9 cellular contexts compared by ENCODE assay signal in genomic region chr12:7755673-7756072, GRCh38. TPM values are rescaled to one million over a fixed set of nuclear protein-coding genes. Genes with fewer than 3 reads are reported as not detected.
DNase-seq lines count a peak whose midpoint lies in the region; ATAC-seq, FAIRE-seq and TF ChIP-seq lines count a peak whose summit lies in the region.
"Not testable (repeated sequence)": the region's sequence is repeated elsewhere in the genome, so short reads cannot be mapped to it uniquely, and the experiment has no call there.
"Had no signal": no experiment of that assay in that cellular context is flagged by ENCODE, and none has a peak within 500 bp of the region (broad histone marks: within the 10 kb centered on the region; RNA-seq: fewer than 3 reads in every experiment).

No MANE protein-coding gene starts in this region.

- not testable (repeated sequence) for H4K20me1 ChIP-seq in HepG2 (ENCODE audit: insufficient read depth, low read length)

- peak overlapping the region; percentile 7; the same call in 1 of the 2 replicates for H3K4me2 ChIP-seq in HepG2 (ENCODE audit: low read depth, low read length)

- H3K36me3 Mint-ChIP-seq in WTC11; activated CD8-positive, alpha-beta T cell treated with anti-CD3 and anti-CD28 coated beads for 36 hours (ENCODE audit: low read depth); activated naive CD8-positive, alpha-beta T cell treated with anti-CD3 and anti-CD28 coated beads for 36 hours: not testable (repeated sequence)

- POLR2A ChIA-PET in WTC11 (lab: Charles Lee); activated CD8-positive, alpha-beta T cell treated with anti-CD3 and anti-CD28 coated beads for 36 hours (lab: Charles Lee); HepG2 (lab: Yijun Ruan, JAX): not testable (repeated sequence)

- not testable (repeated sequence) for H3K4me3 ChIP-seq in HepG2 (replicated peaks in 1 of 3; ENCODE audit: insufficient read depth in 1 of 3, low read depth in 2 of 3, low read length in 3 of 3)

- not testable (repeated sequence) for H3K27me3 ChIP-seq in HepG2 (ENCODE audit: control insufficient read depth in 1 of 2, insufficient read depth in 2 of 2, low read length in 2 of 2)

- BruUV-seq in HepG2 (replicated peaks; lab: Mats Ljungman, UMichigan), result not testable (repeated sequence)

- not testable (repeated sequence) for H3K9me3 ChIP-seq in HepG2 (ENCODE audit: low read length)

- H3K4me3 Mint-ChIP-seq in WTC11; activated CD8-positive, alpha-beta T cell treated with anti-CD3 and anti-CD28 coated beads for 36 hours; activated naive CD8-positive, alpha-beta T cell treated with anti-CD3 and anti-CD28 coated beads for 36 hours: not testable (repeated sequence)

- H2AFZ ChIP-seq in HepG2 (ENCODE audit: low read length), result not testable (repeated sequence)

- H3K4me1 ChIP-seq in HepG2 (ENCODE audit: insufficient read depth, low read length), result not testable (repeated sequence)

- not testable (repeated sequence) for H3K9ac ChIP-seq in HepG2 (ENCODE audit: insufficient read depth, low read depth, low read length)

- 0 out of 2 replicates have a peak overlapping the region, but pooled peaks have one; percentile 45 for H3K27ac Mint-ChIP-seq in WTC11
- not testable (repeated sequence) for H3K27ac Mint-ChIP-seq in activated CD8-positive, alpha-beta T cell treated with anti-CD3 and anti-CD28 coated beads for 36 hours; activated naive CD8-positive, alpha-beta T cell treated with anti-CD3 and anti-CD28 coated beads for 36 hours

- not testable (repeated sequence) for H3K27me3 Mint-ChIP-seq in WTC11 (ENCODE audit: low read depth); activated CD8-positive, alpha-beta T cell treated with anti-CD3 and anti-CD28 coated beads for 36 hours; activated naive CD8-positive, alpha-beta T cell treated with anti-CD3 and anti-CD28 coated beads for 36 hours

- intact Hi-C loops in activated CD8-positive, alpha-beta T cell treated with anti-CD3 and anti-CD28 coated beads for 36 hours (cut with micrococcal nuclease); HepG2 (cut with micrococcal nuclease; ENCODE audit: unreplicated experiment): not testable (repeated sequence)

- WGBS in HepG2 (ENCODE audit: low lambda C conversion rate), result 57% methylated on average over 10 of the region's 10 CpGs

- not testable (repeated sequence) for TF ChIP-seq EP300 in HepG2 (IDR thresholded peaks at IDR 0.05; ENCODE audit: low read depth in 2 of 2, low read length in 2 of 2); HepG2 (CRISPR knock-in tag; IDR thresholded peaks at IDR 0.05; ENCODE audit: borderline replicate concordance)

- H3K27ac ChIP-seq in HepG2 (ENCODE audit: extremely low read length, insufficient read depth, low read length), result not testable (repeated sequence)

- CTCF ChIA-PET in WTC11 (lab: Charles Lee); activated CD8-positive, alpha-beta T cell treated with anti-CD3 and anti-CD28 coated beads for 36 hours (lab: Charles Lee); HepG2 (lab: Yijun Ruan, JAX; ENCODE audit: low intra/inter-chr PET ratio, low total read pairs): not testable (repeated sequence)

- FAIRE-seq in GM12891 (lab: Jason Lieb, UNC), result peak; percentile 41
- FAIRE-seq in HepG2 (lab: Jason Lieb, UNC), result not testable (repeated sequence)

- in situ Hi-C loops in HepG2 (cut with HindIII; ENCODE audit: extremely low pct_ligation_motif_present, low pct_unique_long_range_greater_than_20kb), result not testable (repeated sequence)

- ATAC-seq in WTC11; activated CD8-positive, alpha-beta T cell treated with anti-CD3 and anti-CD28 coated beads for 36 hours; HepG2: not testable (repeated sequence)

- TF ChIP-seq RAD21 in HepG2 (CRISPR knock-in tag; IDR thresholded peaks at IDR 0.05), result not testable (repeated sequence)

- H3K36me3 ChIP-seq in HepG2 (replicated peaks in 1 of 2; ENCODE audit: control insufficient read depth in 1 of 2, insufficient read depth in 2 of 2, low read length in 2 of 2), result not testable (repeated sequence)

- H3K79me2 ChIP-seq in HepG2 (ENCODE audit: insufficient read depth, low read length), result not testable (repeated sequence)

- not testable (repeated sequence) for TF ChIP-seq CTCF in WTC11 (IDR thresholded peaks at IDR 0.05); activated CD8-positive, alpha-beta T cell treated with anti-CD3 and anti-CD28 coated beads for 36 hours (IDR thresholded peaks at IDR 0.05); HepG2 (CRISPR knock-in tag; IDR thresholded peaks at IDR 0.05)

- H3K9me3 Mint-ChIP-seq in WTC11; activated CD8-positive, alpha-beta T cell treated with anti-CD3 and anti-CD28 coated beads for 36 hours; activated naive CD8-positive, alpha-beta T cell treated with anti-CD3 and anti-CD28 coated beads for 36 hours: not testable (repeated sequence)

- not testable (repeated sequence) for TF ChIP-seq POLR2A in GM12891 (IDR thresholded peaks at IDR 0.05; ENCODE audit: low read depth, low read length); HepG2 (IDR thresholded peaks at IDR 0.05; ENCODE audit: insufficient read depth in 1 of 2, low read depth in 2 of 2, low read length in 2 of 2)

- peaks cover 32% of the 10 kb centered on the region for H3K4me1 Mint-ChIP-seq in WTC11
- H3K4me1 Mint-ChIP-seq in activated CD8-positive, alpha-beta T cell treated with anti-CD3 and anti-CD28 coated beads for 36 hours (ENCODE audit: low read depth); activated naive CD8-positive, alpha-beta T cell treated with anti-CD3 and anti-CD28 coated beads for 36 hours: not testable (repeated sequence)

- not testable (repeated sequence) for DNase-seq in GM12891 (ENCODE audit: insufficient read length, low spot score); WTC11 (ENCODE audit: low spot score); HepG2 (ENCODE audit: low spot score)
- DNase-seq in activated CD8-positive, alpha-beta T cell treated with anti-CD3 and anti-CD28 coated beads for 36 hours, result peak; percentile 10
- DNase-seq in activated naive CD8-positive, alpha-beta T cell treated with anti-CD3 and anti-CD28 coated beads for 36 hours, result peak; percentile 15

RNA-seq across cellular contexts. Expression of gene CLEC4C, which starts 8.5 kb away (rescaled TPM):
- polyA plus RNA-seq in GM12891 (2012; ENCODE audit: low read depth, missing spikeins), result 0.37 TPM
- total RNA-seq in WTC11 (2021) (0.50 TPM in 1 of 3 replicates, not detected in the others), HepG2 (2016; rRNA removed; fragmentation: Illumina TruSeq; extraction: Trizol) (not detected in 2 replicates)
- not detected for total RNA-seq in activated CD8-positive, alpha-beta T cell treated with anti-CD3 and anti-CD28 coated beads for 36 hours
- not detected for total RNA-seq in activated naive CD8-positive, alpha-beta T cell treated with anti-CD3 and anti-CD28 coated beads for 36 hours
- not detected in 2 replicates for total RNA-seq in HepG2 (2016; cell fraction: cytosol; rRNA removed; fragmentation: Illumina TruSeq; extraction: Trizol; ENCODE audit: low read depth)
- total RNA-seq in HepG2 (2016; cell fraction: insoluble cytoplasmic fraction; rRNA removed; fragmentation: Illumina TruSeq; extraction: Trizol), result not detected in 2 replicates
- not detected in 2 replicates for total RNA-seq in HepG2 (2016; cell fraction: membrane; rRNA removed; fragmentation: Illumina TruSeq; extraction: Trizol)
- total RNA-seq in HepG2 (2016; cell fraction: nucleus; rRNA removed; fragmentation: Illumina TruSeq; extraction: Trizol), result not detected in 2 replicates
- polyA plus RNA-seq in HepG2 (2011; rRNA removed), result not detected in 2 replicates
- not detected in 2 replicates for polyA plus RNA-seq in HepG2 (2011; cell fraction: cytosol; rRNA removed)
- polyA plus RNA-seq in HepG2 (2011; cell fraction: nucleus; rRNA removed), result not detected in 2 replicates
- not detected in 2 replicates for polyA plus RNA-seq in HepG2 (2012)
- not detected in 2 replicates for polyA plus RNA-seq in HepG2 (2016; cell fraction: cytosol; fragmentation: Illumina TruSeq; extraction: Trizol; ENCODE audit: low read depth)
- not detected in 2 replicates for polyA plus RNA-seq in HepG2 (2016; cell fraction: insoluble cytoplasmic fraction; fragmentation: Illumina TruSeq; extraction: Trizol; ENCODE audit: low read depth)
- not detected in 2 replicates for polyA plus RNA-seq in HepG2 (2016; cell fraction: membrane; fragmentation: Illumina TruSeq; extraction: Trizol; ENCODE audit: low read depth)
- polyA plus RNA-seq in HepG2 (2016; cell fraction: nucleus; fragmentation: Illumina TruSeq; extraction: Trizol; ENCODE audit: insufficient read depth, low read depth), result not detected in 2 replicates
- polyA minus RNA-seq in HepG2 (2011; rRNA and poly(A)+ RNA removed; ENCODE audit: low replicate concordance), result not detected in 2 replicates
- not detected in 2 replicates for polyA minus RNA-seq in HepG2 (2011; cell fraction: cytosol; rRNA and poly(A)+ RNA removed)
- polyA minus RNA-seq in HepG2 (2011; cell fraction: nucleus; rRNA and poly(A)+ RNA removed), result not detected in 2 replicates
- total RNA-seq: Daoy, HT-29, Right ventricle myocardium superior, SK-MEL-5 had no signal

RNA-seq across cellular contexts. Expression of gene NANOGNB, which starts 9.3 kb away (rescaled TPM):
- not detected for polyA plus RNA-seq in GM12891 (2012; ENCODE audit: low read depth, missing spikeins)
- not detected in 3 replicates for total RNA-seq in WTC11 (2021)
- total RNA-seq in activated CD8-positive, alpha-beta T cell treated with anti-CD3 and anti-CD28 coated beads for 36 hours, result not detected
- total RNA-seq in activated naive CD8-positive, alpha-beta T cell treated with anti-CD3 and anti-CD28 coated beads for 36 hours, result not detected
- total RNA-seq in HepG2 (2016; rRNA removed; fragmentation: Illumina TruSeq; extraction: Trizol), result not detected in 2 replicates
- total RNA-seq in HepG2 (2016; cell fraction: cytosol; rRNA removed; fragmentation: Illumina TruSeq; extraction: Trizol; ENCODE audit: low read depth), result not detected in 2 replicates
- total RNA-seq in HepG2 (2016; cell fraction: insoluble cytoplasmic fraction; rRNA removed; fragmentation: Illumina TruSeq; extraction: Trizol), result not detected in 2 replicates
- not detected in 2 replicates for total RNA-seq in HepG2 (2016; cell fraction: membrane; rRNA removed; fragmentation: Illumina TruSeq; extraction: Trizol)
- not detected in 2 replicates for total RNA-seq in HepG2 (2016; cell fraction: nucleus; rRNA removed; fragmentation: Illumina TruSeq; extraction: Trizol)
- not detected in 2 replicates for polyA plus RNA-seq in HepG2 (2011; rRNA removed)
- not detected in 2 replicates for polyA plus RNA-seq in HepG2 (2011; cell fraction: cytosol; rRNA removed)
- not detected in 2 replicates for polyA plus RNA-seq in HepG2 (2011; cell fraction: nucleus; rRNA removed)
- polyA plus RNA-seq in HepG2 (2012), result not detected in 2 replicates
- polyA plus RNA-seq in HepG2 (2016; cell fraction: cytosol; fragmentation: Illumina TruSeq; extraction: Trizol; ENCODE audit: low read depth), result not detected in 2 replicates
- not detected in 2 replicates for polyA plus RNA-seq in HepG2 (2016; cell fraction: insoluble cytoplasmic fraction; fragmentation: Illumina TruSeq; extraction: Trizol; ENCODE audit: low read depth)
- polyA plus RNA-seq in HepG2 (2016; cell fraction: membrane; fragmentation: Illumina TruSeq; extraction: Trizol; ENCODE audit: low read depth), result not detected in 2 replicates
- polyA plus RNA-seq in HepG2 (2016; cell fraction: nucleus; fragmentation: Illumina TruSeq; extraction: Trizol; ENCODE audit: insufficient read depth, low read depth), result not detected in 2 replicates
- not detected in 2 replicates for polyA minus RNA-seq in HepG2 (2011; rRNA and poly(A)+ RNA removed; ENCODE audit: low replicate concordance)
- not detected in 2 replicates for polyA minus RNA-seq in HepG2 (2011; cell fraction: cytosol; rRNA and poly(A)+ RNA removed)
- polyA minus RNA-seq in HepG2 (2011; cell fraction: nucleus; rRNA and poly(A)+ RNA removed), result not detected in 2 replicates
- total RNA-seq: Daoy, HT-29, Right ventricle myocardium superior, SK-MEL-5 had no signal

RNA-seq across cellular contexts. Expression of gene NANOG, which starts 33.5 kb away (rescaled TPM):
- polyA plus RNA-seq in GM12891 (2012; ENCODE audit: low read depth, missing spikeins), result 0.01 TPM
- 330 to 387 TPM (median 352 TPM) in 3 replicates for total RNA-seq in WTC11 (2021)
- not detected for total RNA-seq in activated CD8-positive, alpha-beta T cell treated with anti-CD3 and anti-CD28 coated beads for 36 hours
- not detected for total RNA-seq in activated naive CD8-positive, alpha-beta T cell treated with anti-CD3 and anti-CD28 coated beads for 36 hours
- 0.24 TPM in 1 of 2 replicates, not detected in the other for total RNA-seq in HepG2 (2016; rRNA removed; fragmentation: Illumina TruSeq; extraction: Trizol)
- not detected in 2 replicates for total RNA-seq in HepG2 (2016; cell fraction: cytosol; rRNA removed; fragmentation: Illumina TruSeq; extraction: Trizol; ENCODE audit: low read depth)
- total RNA-seq in HepG2 (2016; cell fraction: insoluble cytoplasmic fraction; rRNA removed; fragmentation: Illumina TruSeq; extraction: Trizol), result 0.26 TPM in 1 of 2 replicates, not detected in the other
- 0.03 TPM in 1 of 2 replicates, not detected in the other for total RNA-seq in HepG2 (2016; cell fraction: membrane; rRNA removed; fragmentation: Illumina TruSeq; extraction: Trizol)
- not detected in 2 replicates for total RNA-seq in HepG2 (2016; cell fraction: nucleus; rRNA removed; fragmentation: Illumina TruSeq; extraction: Trizol)
- 0.04 and 0.30 TPM in 2 replicates for polyA plus RNA-seq in HepG2 (2011; rRNA removed)
- 0.05 and 0.15 TPM in 2 replicates for polyA plus RNA-seq in HepG2 (2011; cell fraction: cytosol; rRNA removed)
- 0.13 and 0.14 TPM in 2 replicates for polyA plus RNA-seq in HepG2 (2011; cell fraction: nucleus; rRNA removed)
- 0.28 TPM in 1 of 2 replicates, not detected in the other for polyA plus RNA-seq in HepG2 (2012)
- polyA plus RNA-seq in HepG2 (2016; cell fraction: cytosol; fragmentation: Illumina TruSeq; extraction: Trizol; ENCODE audit: low read depth), result not detected in 2 replicates
- polyA plus RNA-seq in HepG2 (2016; cell fraction: insoluble cytoplasmic fraction; fragmentation: Illumina TruSeq; extraction: Trizol; ENCODE audit: low read depth), result not detected in 2 replicates
- polyA plus RNA-seq in HepG2 (2016; cell fraction: membrane; fragmentation: Illumina TruSeq; extraction: Trizol; ENCODE audit: low read depth), result not detected in 2 replicates
- polyA plus RNA-seq in HepG2 (2016; cell fraction: nucleus; fragmentation: Illumina TruSeq; extraction: Trizol; ENCODE audit: insufficient read depth, low read depth), result not detected in 2 replicates
- 0.10 TPM in 1 of 2 replicates, not detected in the other for polyA minus RNA-seq in HepG2 (2011; rRNA and poly(A)+ RNA removed; ENCODE audit: low replicate concordance)
- not detected in 2 replicates for polyA minus RNA-seq in HepG2 (2011; cell fraction: cytosol; rRNA and poly(A)+ RNA removed)
- polyA minus RNA-seq in HepG2 (2011; cell fraction: nucleus; rRNA and poly(A)+ RNA removed), result 0.75 and 1.2 TPM in 2 replicates
- total RNA-seq: Daoy, HT-29, Right ventricle myocardium superior, SK-MEL-5 had no signal

RNA-seq across cellular contexts. Expression of gene DPPA3, which starts 44.4 kb away (rescaled TPM):
- polyA plus RNA-seq in GM12891 (2012; ENCODE audit: low read depth, missing spikeins), result not detected
- 3.3 to 6.8 TPM (median 3.9 TPM) in 3 replicates for total RNA-seq in WTC11 (2021)
- not detected for total RNA-seq in activated CD8-positive, alpha-beta T cell treated with anti-CD3 and anti-CD28 coated beads for 36 hours
- not detected for total RNA-seq in activated naive CD8-positive, alpha-beta T cell treated with anti-CD3 and anti-CD28 coated beads for 36 hours
- not detected in 2 replicates for total RNA-seq in HepG2 (2016; rRNA removed; fragmentation: Illumina TruSeq; extraction: Trizol)
- total RNA-seq in HepG2 (2016; cell fraction: cytosol; rRNA removed; fragmentation: Illumina TruSeq; extraction: Trizol; ENCODE audit: low read depth), result not detected in 2 replicates
- not detected in 2 replicates for total RNA-seq in HepG2 (2016; cell fraction: insoluble cytoplasmic fraction; rRNA removed; fragmentation: Illumina TruSeq; extraction: Trizol)
- total RNA-seq in HepG2 (2016; cell fraction: membrane; rRNA removed; fragmentation: Illumina TruSeq; extraction: Trizol), result not detected in 2 replicates
- not detected in 2 replicates for total RNA-seq in HepG2 (2016; cell fraction: nucleus; rRNA removed; fragmentation: Illumina TruSeq; extraction: Trizol)
- not detected in 2 replicates for polyA plus RNA-seq in HepG2 (2011; rRNA removed)
- not detected in 2 replicates for polyA plus RNA-seq in HepG2 (2011; cell fraction: cytosol; rRNA removed)
- polyA plus RNA-seq in HepG2 (2011; cell fraction: nucleus; rRNA removed), result not detected in 2 replicates
- polyA plus RNA-seq in HepG2 (2012), result not detected in 2 replicates
- not detected in 2 replicates for polyA plus RNA-seq in HepG2 (2016; cell fraction: cytosol; fragmentation: Illumina TruSeq; extraction: Trizol; ENCODE audit: low read depth)
- polyA plus RNA-seq in HepG2 (2016; cell fraction: insoluble cytoplasmic fraction; fragmentation: Illumina TruSeq; extraction: Trizol; ENCODE audit: low read depth), result not detected in 2 replicates
- polyA plus RNA-seq in HepG2 (2016; cell fraction: membrane; fragmentation: Illumina TruSeq; extraction: Trizol; ENCODE audit: low read depth), result not detected in 2 replicates
- not detected in 2 replicates for polyA plus RNA-seq in HepG2 (2016; cell fraction: nucleus; fragmentation: Illumina TruSeq; extraction: Trizol; ENCODE audit: insufficient read depth, low read depth)
- polyA minus RNA-seq in HepG2 (2011; rRNA and poly(A)+ RNA removed; ENCODE audit: low replicate concordance), result not detected in 2 replicates
- polyA minus RNA-seq in HepG2 (2011; cell fraction: cytosol; rRNA and poly(A)+ RNA removed), result not detected in 2 replicates
- not detected in 2 replicates for polyA minus RNA-seq in HepG2 (2011; cell fraction: nucleus; rRNA and poly(A)+ RNA removed)
- total RNA-seq: Daoy, HT-29, Right ventricle myocardium superior, SK-MEL-5 had no signal

Comparison
In these comparisons a context has a peak if more than half of its experiments do, and no peak if none do; other contexts are left out.
1. RNA of gene NANOG, which starts 33.5 kb away (total RNA-seq): 330 to 387 TPM in WTC11; 0.03 to 0.26 TPM in HepG2, not detected in activated naive CD8-positive, alpha-beta T cell treated with anti-CD3 and anti-CD28 coated beads for 36 hours and not detected in activated CD8-positive, alpha-beta T cell treated with anti-CD3 and anti-CD28 coated beads for 36 hours; every median in the first group is over 100 times any median in the second.